ENCODE assay signal across 12 cellular contexts in genomic region chr12:48810817-48811453, GRCh38. TPM values are rescaled to one million over a fixed set of nuclear protein-coding genes. Genes with fewer than 3 reads are reported as not detected.
A peak's percentile ranks its signal among the peaks of the same experiment; 100 is the strongest.
DNase-seq lines count a peak whose midpoint lies in the region; ATAC-seq and TF ChIP-seq lines count a peak whose summit lies in the region.
"Had no signal": no experiment of that assay in that cellular context is flagged by ENCODE, and none has a peak within 500 bp of the region (broad histone marks: within the 10 kb centered on the region; RNA-seq: fewer than 3 reads in every experiment).

No MANE protein-coding gene starts in this region.

- H3K27ac Mint-ChIP-seq in activated T-helper 17 cell treated with anti-CD3 and anti-CD28 coated beads, Interleukin-2, amount 50 U/mL, for 72 hours = peak overlapping the region; percentile 42

- no peak overlapping the region for H3K4me3 Mint-ChIP-seq in activated T-helper 17 cell treated with anti-CD3 and anti-CD28 coated beads, Interleukin-2, amount 50 U/mL, for 72 hours

- H3K9ac ChIP-seq in parathyroid adenoma = no peak overlapping the region

- ATAC-seq in activated T-helper 17 cell treated with anti-CD3 and anti-CD28 coated beads, Interleukin-2, amount 50 U/mL, for 72 hours (replicated peaks) = no peak
- ATAC-seq in aorta (ENCODE audit: low FRiP score) = no peak
- ATAC-seq in HG03469 (IDR thresholded peaks at IDR 0.05; ENCODE audit: unreplicated experiment) = no peak
- no peak for ATAC-seq in HG02610 (IDR thresholded peaks at IDR 0.05; ENCODE audit: unreplicated experiment)
- ATAC-seq: right cardiac atrium had no signal

- H3K9me3 ChIP-seq in parathyroid adenoma (ENCODE audit: control insufficient read depth, low read length) (no peaks in the 10 kb centered on the region), aorta (ENCODE audit: control insufficient read depth, low read length) (no peaks in the 10 kb centered on the region)

- H3K27ac ChIP-seq in parathyroid adenoma (no peak overlapping the region), aorta (ENCODE audit: low read depth in 1 of 2, low read length in 2 of 2) (peak overlapping the region in 1 of 2 donors; percentile 8)

- WGBS in aorta, 2 donors = 42 to 51% methylated on average over 5 of the region's 5 CpGs

- intact Hi-C loops in aorta (cut with DNase I) = no loop called here

- DNase-seq in EL = peak; percentile 93
- peak; percentile 87 for DNase-seq in fibroblast of peridontal ligament (ENCODE audit: extremely low read depth)
- DNase-seq in NCI-H82 treated with DMSO at 0.1 percent for 48 hours (lab: John Stamatoyannopoulos, UW; ENCODE audit: unreplicated experiment) = no peak
- DNase-seq in aorta = no peak
- DNase-seq: activated gamma-delta T cell; effector CD8-positive, alpha-beta T cell; NCI-H1092; right cardiac atrium had no signal

- H3K36me3 ChIP-seq in parathyroid adenoma (ENCODE audit: control insufficient read depth, insufficient read depth, low read length) = no peaks in the 10 kb centered on the region
- no peaks in the 10 kb centered on the region for H3K36me3 ChIP-seq in aorta (ENCODE audit: control insufficient read depth in 1 of 2, insufficient read depth in 2 of 2, low read length in 1 of 2)

- H3K4me1 ChIP-seq in parathyroid adenoma (peaks cover 8% of the 10 kb centered on the region), aorta (ENCODE audit: control insufficient read depth in 1 of 2, insufficient read depth in 2 of 2, low read length in 2 of 2) (no peaks in the 10 kb centered on the region)

- peak overlapping the region; percentile 51 for H2AFZ ChIP-seq in parathyroid adenoma

- H3K79me2 ChIP-seq in parathyroid adenoma = no peaks in the 10 kb centered on the region

- no peak overlapping the region for H3K4me3 ChIP-seq in parathyroid adenoma (ENCODE audit: low read depth, low read length)
- no peak overlapping the region for H3K4me3 ChIP-seq in aorta (ENCODE audit: low read length in 2 of 2)

- H3K27me3 Mint-ChIP-seq in activated T-helper 17 cell treated with anti-CD3 and anti-CD28 coated beads, Interleukin-2, amount 50 U/mL, for 72 hours = no peaks in the 10 kb centered on the region

- no peaks in the 10 kb centered on the region for H3K36me3 Mint-ChIP-seq in activated T-helper 17 cell treated with anti-CD3 and anti-CD28 coated beads, Interleukin-2, amount 50 U/mL, for 72 hours (ENCODE audit: low read depth)

- H3K27me3 ChIP-seq in parathyroid adenoma (ENCODE audit: control insufficient read depth, insufficient read depth, low read length) = no peaks in the 10 kb centered on the region
- H3K27me3 ChIP-seq in aorta (ENCODE audit: control insufficient read depth in 1 of 2, insufficient read depth in 2 of 2, low read length in 1 of 2) = no peaks in the 10 kb centered on the region

- TF ChIP-seq CTCF in parathyroid adenoma (IDR thresholded peaks at IDR 0.05) = no peak

- H3K4me1 Mint-ChIP-seq in activated T-helper 17 cell treated with anti-CD3 and anti-CD28 coated beads, Interleukin-2, amount 50 U/mL, for 72 hours = no peaks in the 10 kb centered on the region

- no peak overlapping the region for H3K4me2 ChIP-seq in parathyroid adenoma (ENCODE audit: low read length)

- H3K9me3 Mint-ChIP-seq in activated T-helper 17 cell treated with anti-CD3 and anti-CD28 coated beads, Interleukin-2, amount 50 U/mL, for 72 hours = no peaks in the 10 kb centered on the region

RNA-seq across cellular contexts. Expression of gene CACNB3, which starts 7.4 kb away (rescaled TPM):
- total RNA-seq in activated T-helper 17 cell treated with anti-CD3 and anti-CD28 coated beads, Interleukin-2, amount 50 U/mL, for 72 hours = 10 to 100 TPM in 1 of 2 donors, 1 to 10 TPM in 1; 5.9 to 17.7 TPM
- total RNA-seq in aorta = 10 to 100 TPM; 20.5 to 30.8 TPM
- polyA plus RNA-seq in aorta = 10 to 100 TPM in 1 of 2 donors, 1 to 10 TPM in 1; 7.3 to 39.3 TPM

RNA-seq across cellular contexts. Expression of gene ADCY6, which starts 22.0 kb away (rescaled TPM):
- total RNA-seq in activated T-helper 17 cell treated with anti-CD3 and anti-CD28 coated beads, Interleukin-2, amount 50 U/mL, for 72 hours = under 1 TPM in 1 of 2 donors, not detected in 1; 0.24 TPM
- 10 to 100 TPM; 85.1 to 89.7 TPM for total RNA-seq in aorta
- 10 to 100 TPM; 12.9 to 67.5 TPM for polyA plus RNA-seq in aorta

RNA-seq across cellular contexts. Expression of gene DDX23, which starts 41.0 kb away (rescaled TPM):
- total RNA-seq in activated T-helper 17 cell treated with anti-CD3 and anti-CD28 coated beads, Interleukin-2, amount 50 U/mL, for 72 hours = 100 to 1,000 TPM in 1 of 2 donors, 10 to 100 TPM in 1; 81.4 to 122 TPM
- total RNA-seq in aorta = 10 to 100 TPM; 52.2 to 77.2 TPM
- polyA plus RNA-seq in aorta = 10 to 100 TPM; 25.9 to 48.1 TPM

RNA-seq across cellular contexts. Expression of gene RND1, which starts 54.7 kb away (rescaled TPM):
- 1 to 10 TPM; 2.5 to 4.2 TPM for total RNA-seq in activated T-helper 17 cell treated with anti-CD3 and anti-CD28 coated beads, Interleukin-2, amount 50 U/mL, for 72 hours
- 1 to 10 TPM; 3.7 TPM for total RNA-seq in aorta
- polyA plus RNA-seq in aorta = under 1 TPM; 0.56 to 0.88 TPM

Comparison
In these comparisons a context has a peak if more than half of its experiments do, and no peak if none do; other contexts are left out.
1. DNase-seq: peak in EL (single experiment) and fibroblast of peridontal ligament (single experiment); none in NCI-H82 treated with DMSO at 0.1 percent for 48 hours (single experiment) and aorta (0 of 2).
2. RNA of gene ADCY6, which starts 22.0 kb away (total RNA-seq): 85.1 to 89.7 TPM in aorta; 0.24 TPM in activated T-helper 17 cell treated with anti-CD3 and anti-CD28 coated beads, Interleukin-2, amount 50 U/mL, for 72 hours; every median in the first group is over 10 times any median in the second.